ENCODE assay signal across 11 cellular contexts in genomic region chr1:109912214-109912861, GRCh38. TPM values are rescaled to one million over a fixed set of nuclear protein-coding genes. Genes with fewer than 3 reads are reported as not detected.
DNase-seq lines count a peak whose midpoint lies in the region; ATAC-seq, FAIRE-seq and TF ChIP-seq lines count a peak whose summit lies in the region.
"Had no signal": no experiment of that assay in that cellular context is flagged by ENCODE, and none has a peak within 500 bp of the region (broad histone marks: within the 10 kb centered on the region; RNA-seq: fewer than 3 reads in every experiment).

No MANE protein-coding gene starts in this region.

- H3K9me3 ChIP-seq in mesodermal cell (ENCODE audit: control insufficient read depth, low read length) (no peaks in the 10 kb centered on the region), tibial artery (no peaks in the 10 kb centered on the region)
- H3K9me3 ChIP-seq: BLaER1 had no signal

- no peak for TF ChIP-seq CTCF in MCF 10A (IDR thresholded peaks at IDR 0.05; ENCODE audit: unreplicated experiment)
- no peak for TF ChIP-seq CTCF in tibial artery (IDR thresholded peaks at IDR 0.05)

- CTCF ChIA-PET in activated CD8-positive, alpha-beta memory T cell treated with anti-CD3 and anti-CD28 coated beads, Interleukin-2, amount 10 ng/mL, durations not matched to agents 7 days and 5 days (lab: Charles Lee) = interaction anchor here (0.8 to 6.0 kb wide), 8 partner anchors 69 to 364 kb away, joined by 3 to 43 read pairs (median 4); partner anchors contain the start of genes AHCYL1 and GNAI3
- CTCF ChIA-PET in MCF 10A (lab: Yijun Ruan, JAX) = interaction anchor here (0.5 to 1.8 kb wide), 2 partner anchors 117 to 136 kb away, joined by 3 to 5 read pairs; no protein-coding TSS in a partner anchor

- H3K27ac ChIP-seq in mesodermal cell (ENCODE audit: low read depth, low read length, severe bottlenecking) (no peak overlapping the region), tibial artery (peak overlapping the region; percentile 79 to 83)
- H3K27ac ChIP-seq: BLaER1 had no signal

- H3K4me1 ChIP-seq in mesodermal cell (ENCODE audit: control insufficient read depth, insufficient read depth, low read length, poor library complexity, severe bottlenecking) = peaks cover 19% of the 10 kb centered on the region
- H3K4me1 ChIP-seq in tibial artery = peaks cover 0 to 49% (median 37%) of the 10 kb centered on the region in 4 donors

- DNase-seq in activated CD8-positive, alpha-beta memory T cell treated with anti-CD3 and anti-CD28 coated beads, Interleukin-2, amount 10 ng/mL, durations not matched to agents 7 days and 5 days = no peak
- no peak for DNase-seq in activated CD8-positive, alpha-beta memory T cell treated with anti-CD3 and anti-CD28 coated beads for 24 hours
- no peak for DNase-seq in MCF 10A (ENCODE audit: unreplicated experiment)
- no peak for DNase-seq in tibial artery
- no peak for DNase-seq in H54 (ENCODE audit: insufficient read length, low spot score)
- DNase-seq: anterior cingulate cortex, NCI-H774 had no signal

- H3K36me3 Mint-ChIP-seq in activated CD8-positive, alpha-beta memory T cell treated with anti-CD3 and anti-CD28 coated beads, Interleukin-2, amount 10 ng/mL, durations not matched to agents 7 days and 5 days = peaks cover 45% of the 10 kb centered on the region
- H3K36me3 Mint-ChIP-seq in MCF 10A (ENCODE audit: insufficient read depth, unreplicated experiment) = peaks cover 14% of the 10 kb centered on the region

- BruUV-seq in MCF 10A (replicated peaks; lab: Mats Ljungman, UMichigan) = no TSS peak

- peak overlapping the region; percentile 89 for H3K27ac Mint-ChIP-seq in activated CD8-positive, alpha-beta memory T cell treated with anti-CD3 and anti-CD28 coated beads, Interleukin-2, amount 10 ng/mL, durations not matched to agents 7 days and 5 days
- H3K27ac Mint-ChIP-seq in MCF 10A (ENCODE audit: low read depth, unreplicated experiment) = peak overlapping the region; percentile 91

- FAIRE-seq in H54 (lab: Jason Lieb, UNC) = no peak

- ATAC-seq in activated CD8-positive, alpha-beta memory T cell treated with anti-CD3 and anti-CD28 coated beads, Interleukin-2, amount 10 ng/mL, durations not matched to agents 7 days and 5 days = no peak
- ATAC-seq in HG02588 (IDR thresholded peaks at IDR 0.05; ENCODE audit: unreplicated experiment) (no peak), HG03045 (IDR thresholded peaks at IDR 0.05; ENCODE audit: unreplicated experiment) (no peak)

- H3K9me3 Mint-ChIP-seq in activated CD8-positive, alpha-beta memory T cell treated with anti-CD3 and anti-CD28 coated beads, Interleukin-2, amount 10 ng/mL, durations not matched to agents 7 days and 5 days (ENCODE audit: low read depth) = no peaks in the 10 kb centered on the region
- no peaks in the 10 kb centered on the region for H3K9me3 Mint-ChIP-seq in MCF 10A (ENCODE audit: unreplicated experiment)

- 76 to 77% methylated on average over 4 of the region's 4 CpGs for WGBS in mesodermal cell (ENCODE audit: insufficient coverage in 2 of 2), 2 experiments

- peaks cover 81% of the 10 kb centered on the region for H3K4me1 Mint-ChIP-seq in activated CD8-positive, alpha-beta memory T cell treated with anti-CD3 and anti-CD28 coated beads, Interleukin-2, amount 10 ng/mL, durations not matched to agents 7 days and 5 days
- peaks cover 25% of the 10 kb centered on the region for H3K4me1 Mint-ChIP-seq in MCF 10A (ENCODE audit: insufficient read depth, unreplicated experiment)

- no peak for TF ChIP-seq POLR2A in H54 (IDR thresholded peaks at IDR 0.05; ENCODE audit: low read depth, low read length)

- peak overlapping the region; percentile 89 for H3K4me3 Mint-ChIP-seq in activated CD8-positive, alpha-beta memory T cell treated with anti-CD3 and anti-CD28 coated beads, Interleukin-2, amount 10 ng/mL, durations not matched to agents 7 days and 5 days
- H3K4me3 Mint-ChIP-seq in MCF 10A (ENCODE audit: unreplicated experiment) = peak overlapping the region; percentile 73

- H3K4me3 ChIP-seq in mesodermal cell (ENCODE audit: extremely low read depth, insufficient read depth, low read length, poor library complexity, severe bottlenecking) (peak overlapping the region; percentile 61), tibial artery (peak overlapping the region; percentile 72 to 76)
- H3K4me3 ChIP-seq: BLaER1 had no signal

- H3K27me3 Mint-ChIP-seq in activated CD8-positive, alpha-beta memory T cell treated with anti-CD3 and anti-CD28 coated beads, Interleukin-2, amount 10 ng/mL, durations not matched to agents 7 days and 5 days = no peaks in the 10 kb centered on the region
- H3K27me3 Mint-ChIP-seq in MCF 10A (ENCODE audit: insufficient read depth, unreplicated experiment) = no peaks in the 10 kb centered on the region

- POLR2A ChIA-PET in MCF 10A (lab: Yijun Ruan, JAX) = interaction anchor here (0.7 to 1.3 kb wide), 3 partner anchors 19 to 131 kb away, joined by 3 read pairs; partner anchors contain the start of gene AHCYL1

- H3K36me3 ChIP-seq in mesodermal cell (ENCODE audit: control insufficient read depth, insufficient read depth, low read length) (peaks cover 27% of the 10 kb centered on the region), tibial artery (peaks cover 15 to 21% (median 19%) of the 10 kb centered on the region in 3 donors)
- H3K36me3 ChIP-seq: BLaER1 had no signal

- H3K27me3 ChIP-seq in tibial artery = no peaks in the 10 kb centered on the region

- intact Hi-C loops in MCF 10A (cut with micrococcal nuclease) = loop anchor here (5.0 kb wide), 2 partner anchors 120 to 135 kb away; no protein-coding TSS in a partner anchor
- intact Hi-C loops in tibial artery (cut with DNase I; ENCODE audit: low total_unique reads) = loop anchor here (10.0 kb wide), 1 partner anchor 118 kb away; no protein-coding TSS in a partner anchor

RNA-seq across cellular contexts. Expression of gene CSF1, which starts 1.7 kb away (rescaled TPM):
- 100 to 1,000 TPM in 1 of 2 experiments, 10 to 100 TPM in 1; 77.6 to 143 TPM for total RNA-seq in activated CD8-positive, alpha-beta memory T cell treated with anti-CD3 and anti-CD28 coated beads, Interleukin-2, amount 10 ng/mL, durations not matched to agents 7 days and 5 days
- total RNA-seq in MCF 10A (2022) = 6.3 and 11.7 TPM in 2 replicates
- polyA plus RNA-seq in mesodermal cell (2013, experiment 1 of 2) = 19.1 TPM
- 18.8 TPM for polyA plus RNA-seq in mesodermal cell (2013, experiment 2 of 2)
